In the genomic region with DNA sequence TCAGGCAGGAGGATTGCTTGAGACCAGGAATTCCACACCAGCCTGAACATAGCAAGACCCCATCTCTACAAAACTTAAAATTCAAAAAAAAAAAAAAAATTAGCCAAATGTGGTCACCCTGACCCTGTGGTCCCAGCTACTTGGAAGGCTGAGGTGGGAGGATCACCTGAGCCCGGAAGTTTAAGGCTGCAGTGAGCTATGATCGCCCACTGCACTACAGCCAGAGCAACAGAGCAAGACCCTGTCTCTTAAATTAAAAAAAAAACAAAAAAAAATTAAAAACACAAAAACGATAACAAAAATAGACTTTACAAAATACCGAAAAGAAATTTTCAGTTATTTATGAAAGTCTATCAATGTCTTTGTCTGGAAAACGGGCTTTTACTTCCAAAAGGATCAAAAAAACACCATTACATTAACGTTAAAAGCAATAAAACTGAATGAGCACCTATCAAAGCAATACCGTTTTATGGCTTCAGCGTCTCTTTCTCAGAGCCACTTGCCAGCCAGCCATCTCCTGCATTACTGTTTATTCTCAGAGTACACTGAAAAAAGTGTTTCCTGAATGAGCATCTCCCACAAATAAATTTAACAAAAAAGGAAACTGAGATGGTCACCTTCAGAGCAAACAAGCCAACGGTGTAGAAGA, we compare ENCODE assay signal across 11 cellular contexts. TPM values are rescaled to one million over a fixed set of nuclear protein-coding genes. Genes with fewer than 3 reads are reported as not detected.
A peak's percentile ranks its signal among the peaks of the same experiment; 100 is the strongest.
DNase-seq lines count a peak whose midpoint lies in the region; ATAC-seq and TF ChIP-seq lines count a peak whose summit lies in the region.
"Had no signal": no experiment of that assay in that cellular context is flagged by ENCODE, and none has a peak within 500 bp of the region (broad histone marks: within the 10 kb centered on the region; RNA-seq: fewer than 3 reads in every experiment).

No MANE protein-coding gene starts in this region.

- no peaks in the 10 kb centered on the region for H3K27me3 ChIP-seq in heart right ventricle
- H3K27me3 ChIP-seq in mesenchymal stem cell (ENCODE audit: control insufficient read depth in 1 of 2, insufficient read depth in 1 of 2, low read length in 2 of 2) = no peaks in the 10 kb centered on the region
- H3K27me3 ChIP-seq in thoracic aorta (replicated peaks; ENCODE audit: insufficient read depth) = no peaks in the 10 kb centered on the region

- H2AK5ac ChIP-seq in mesenchymal stem cell (ENCODE audit: low read length, severe bottlenecking) = no peak overlapping the region

- peak overlapping the region; percentile 90 for H3K27ac Mint-ChIP-seq in activated CD8-positive, alpha-beta T cell treated with anti-CD3 and anti-CD28 coated beads, Interleukin-2, amount 10 ng/mL, durations not matched to agents 7 days and 5 days

- H3K4me3 ChIP-seq in heart right ventricle (peak overlapping the region in 3 of 10 donors; percentile 1 to 13 (median 9)), mesenchymal stem cell (ENCODE audit: insufficient read depth in 1 of 2, low read depth in 1 of 2, low read length in 2 of 2) (no peak overlapping the region), thoracic aorta (peak overlapping the region; percentile 39)

- DNase-seq in heart right ventricle (no peak), Right ventricle myocardium inferior (ENCODE audit: missing footprints) (no peak), mesenchymal stem cell (no peak), thoracic aorta (ENCODE audit: low spot score) (no peak), NCI-H774 (lab: John Stamatoyannopoulos, UW) (no peak), AG20443 (ENCODE audit: low spot score) (no peak)
- no peak for DNase-seq in activated CD8-positive, alpha-beta T cell treated with anti-CD3 and anti-CD28 coated beads, Interleukin-2, amount 10 ng/mL, durations not matched to agents 7 days and 5 days
- DNase-seq: activated CD4-positive, CD25-positive, alpha-beta regulatory T cell treated with anti-CD3 and anti-CD28 coated beads, Interleukin-2, amount 50 U/mL, for 72 hours; hippocampal formation had no signal

- no peak overlapping the region for H2BK15ac ChIP-seq in mesenchymal stem cell (ENCODE audit: low read depth, poor library complexity, severe bottlenecking)

- 79% methylated on average over 9 of the region's 9 CpGs for WGBS in heart right ventricle, 2 donors
- WGBS in mesenchymal stem cell = 63% methylated on average over 9 of the region's 9 CpGs

- no peak overlapping the region for H3K23ac ChIP-seq in mesenchymal stem cell (ENCODE audit: low read length in 2 of 2)

- H3K9me3 ChIP-seq in heart right ventricle (no peaks in the 10 kb centered on the region), mesenchymal stem cell (ENCODE audit: control insufficient read depth, low read length) (no peaks in the 10 kb centered on the region), thoracic aorta (no peaks in the 10 kb centered on the region)

- no peak overlapping the region for H3K4ac ChIP-seq in mesenchymal stem cell (ENCODE audit: low read depth in 1 of 2, low read length in 2 of 2)

- peaks cover 31 to 91% (median 81%) of the 10 kb centered on the region in 9 donors for H3K4me1 ChIP-seq in heart right ventricle
- H3K4me1 ChIP-seq in mesenchymal stem cell (ENCODE audit: control insufficient read depth, insufficient read depth, low read depth, low read length) = peaks cover 32% of the 10 kb centered on the region
- peaks cover 64 to 80% of the 10 kb centered on the region in 2 donors for H3K4me1 ChIP-seq in thoracic aorta (ENCODE audit: control insufficient read depth in 1 of 2, low read depth in 2 of 2)

- ATAC-seq in heart right ventricle (no peak), Right ventricle myocardium inferior (no peak), thoracic aorta (ENCODE audit: insufficient number of reproducible peaks, low FRiP score, low read depth) (no peak), GM19328 (IDR thresholded peaks at IDR 0.05; ENCODE audit: unreplicated experiment) (no peak)
- ATAC-seq in activated CD8-positive, alpha-beta T cell treated with anti-CD3 and anti-CD28 coated beads, Interleukin-2, amount 10 ng/mL, durations not matched to agents 7 days and 5 days = no peak

- H2BK12ac ChIP-seq in mesenchymal stem cell (ENCODE audit: low read length in 2 of 2) = no peak overlapping the region

- peak overlapping the region; percentile 40 to 56 for H3K18ac ChIP-seq in mesenchymal stem cell (ENCODE audit: low read depth in 1 of 2, low read length in 2 of 2)

- H3K27me3 Mint-ChIP-seq in activated CD8-positive, alpha-beta T cell treated with anti-CD3 and anti-CD28 coated beads, Interleukin-2, amount 10 ng/mL, durations not matched to agents 7 days and 5 days (ENCODE audit: low read depth) = no peaks in the 10 kb centered on the region

- H4K8ac ChIP-seq in mesenchymal stem cell (ENCODE audit: low read length) = no peak overlapping the region

- intact Hi-C loops in heart right ventricle (cut with DNase I) = loop anchor here in 1 of 10 donors (10.0 kb wide), 1 partner anchor 137 kb away; a partner anchor contains a TSS
- intact Hi-C loops in Right ventricle myocardium inferior (cut with DNase I) = no loop called here

- H3K27ac ChIP-seq in heart right ventricle = peak overlapping the region in 6 of 10 donors; percentile 9 to 87 (median 40)
- H3K27ac ChIP-seq in mesenchymal stem cell (ENCODE audit: low read length, poor library complexity, severe bottlenecking) = no peak overlapping the region
- no peak overlapping the region for H3K27ac ChIP-seq in thoracic aorta
- H3K27ac ChIP-seq: C4-2B had no signal

- no peaks in the 10 kb centered on the region for H3K9me3 Mint-ChIP-seq in activated CD8-positive, alpha-beta T cell treated with anti-CD3 and anti-CD28 coated beads, Interleukin-2, amount 10 ng/mL, durations not matched to agents 7 days and 5 days (ENCODE audit: insufficient read depth)

- H3K9ac ChIP-seq in mesenchymal stem cell (ENCODE audit: low read length) = peak overlapping the region; percentile 20

- no peak overlapping the region for H2AFZ ChIP-seq in mesenchymal stem cell (ENCODE audit: low read depth, low read length)

- no peak overlapping the region for H2BK5ac ChIP-seq in mesenchymal stem cell (ENCODE audit: low read depth, low read length, poor library complexity, severe bottlenecking)

- no peak overlapping the region for H4K91ac ChIP-seq in mesenchymal stem cell (ENCODE audit: low read length)

- H3K36me3 ChIP-seq in heart right ventricle (no peaks in the 10 kb centered on the region), mesenchymal stem cell (ENCODE audit: control insufficient read depth in 1 of 2, insufficient read depth in 2 of 2, low read depth in 1 of 2, low read length in 2 of 2) (no peaks in the 10 kb centered on the region), thoracic aorta (no peaks in the 10 kb centered on the region)

- CTCF ChIA-PET in activated CD8-positive, alpha-beta T cell treated with anti-CD3 and anti-CD28 coated beads, Interleukin-2, amount 10 ng/mL, durations not matched to agents 7 days and 5 days (lab: Charles Lee) = interaction anchor here (5.0 kb wide), 1 partner anchor 21 kb away, joined by 23 read pairs; no protein-coding TSS in a partner anchor

- H3K4me3 Mint-ChIP-seq in activated CD8-positive, alpha-beta T cell treated with anti-CD3 and anti-CD28 coated beads, Interleukin-2, amount 10 ng/mL, durations not matched to agents 7 days and 5 days = peak overlapping the region; percentile 84

- POLR2A ChIA-PET in activated CD8-positive, alpha-beta T cell treated with anti-CD3 and anti-CD28 coated beads, Interleukin-2, amount 10 ng/mL, durations not matched to agents 7 days and 5 days (lab: Charles Lee) = no interaction called here

- peaks cover 79% of the 10 kb centered on the region for H3K4me1 Mint-ChIP-seq in activated CD8-positive, alpha-beta T cell treated with anti-CD3 and anti-CD28 coated beads, Interleukin-2, amount 10 ng/mL, durations not matched to agents 7 days and 5 days (ENCODE audit: low read depth)

- H3K14ac ChIP-seq in mesenchymal stem cell (ENCODE audit: low read length in 2 of 2) = no peak overlapping the region

- TF ChIP-seq CTCF in heart right ventricle (IDR thresholded peaks at IDR 0.05) (no peak), thoracic aorta (IDR thresholded peaks at IDR 0.05) (no peak)

- peaks cover 21% of the 10 kb centered on the region for H3K36me3 Mint-ChIP-seq in activated CD8-positive, alpha-beta T cell treated with anti-CD3 and anti-CD28 coated beads, Interleukin-2, amount 10 ng/mL, durations not matched to agents 7 days and 5 days (ENCODE audit: low read depth)

- H3K4me2 ChIP-seq in mesenchymal stem cell (ENCODE audit: low read length, poor library complexity, severe bottlenecking) = no peak overlapping the region

- H2BK120ac ChIP-seq in mesenchymal stem cell (ENCODE audit: low read depth, low read length) = no peak overlapping the region

- H3K79me1 ChIP-seq in mesenchymal stem cell (replicated peaks; ENCODE audit: low read length, poor library complexity, severe bottlenecking) = no peaks in the 10 kb centered on the region

RNA-seq across cellular contexts. Expression of a gene that starts 6.1 kb away (rescaled TPM):
- total RNA-seq in heart right ventricle = 10 to 100 TPM; 59.0 to 84.8 (median 67.1) TPM
- 10 to 100 TPM; 22.2 to 24.9 TPM for polyA plus RNA-seq in heart right ventricle
- total RNA-seq in Right ventricle myocardium inferior = 61.6 TPM
- 100 to 1,000 TPM; 134 to 144 TPM for total RNA-seq in activated CD8-positive, alpha-beta T cell treated with anti-CD3 and anti-CD28 coated beads, Interleukin-2, amount 10 ng/mL, durations not matched to agents 7 days and 5 days
- polyA plus RNA-seq in mesenchymal stem cell (2013, experiment 1 of 2) = 42.3 TPM
- polyA plus RNA-seq in mesenchymal stem cell (2013, experiment 2 of 2) = 42.5 TPM
- total RNA-seq in thoracic aorta = 10 to 100 TPM; 61.2 to 93.8 TPM

Comparison
In these comparisons a context has a peak if more than half of its experiments do, and no peak if none do; other contexts are left out.
1. H3K27ac ChIP-seq: peak in heart right ventricle (6 of 10); none in mesenchymal stem cell (single experiment) and thoracic aorta (0 of 2).